Comparison of ENCODE assay signal across 8 cellular contexts in the genomic region with DNA sequence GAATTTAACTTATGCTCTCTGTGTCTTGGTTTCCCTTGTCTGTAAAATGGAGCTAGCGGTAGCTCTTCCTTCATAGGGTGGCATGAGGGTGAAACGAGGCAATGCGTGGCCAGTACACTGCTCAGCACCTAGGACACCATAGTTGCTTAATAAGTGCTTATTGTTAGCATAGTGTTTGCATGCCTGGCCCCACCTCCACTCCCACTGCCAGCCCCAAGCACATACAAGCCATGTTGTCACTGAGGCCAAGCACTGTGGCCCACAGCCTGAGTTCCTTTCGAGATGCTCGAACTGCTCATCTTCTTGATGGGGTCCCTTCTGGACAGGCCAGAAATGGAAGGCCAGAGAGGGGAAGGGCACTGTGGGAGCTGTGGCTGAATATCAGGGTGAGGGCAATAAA. TPM values are rescaled to one million over a fixed set of nuclear protein-coding genes. Genes with fewer than 3 reads are reported as not detected.
DNase-seq lines count a peak whose midpoint lies in the region; ATAC-seq, FAIRE-seq and TF ChIP-seq lines count a peak whose summit lies in the region.

No MANE protein-coding gene starts in this region.

- peak; percentile 39 for FAIRE-seq in GM18507 (lab: Jason Lieb, UNC)

- in situ Hi-C loops in Panc1 (cut with HindIII; ENCODE audit: low pct_unique_long_range_greater_than_20kb, low sequenced_read_pairs): no loop called here

- no peak; the same call in 1 of the 2 replicates for ATAC-seq in Panc1

- CTCF ChIA-PET in Panc1 (lab: Charles Lee): no interaction called here

- peaks cover 13% of the 10 kb centered on the region for H3K4me1 ChIP-seq in Panc1 (ENCODE audit: control insufficient read depth, insufficient read depth, low read length)

- POLR2A ChIA-PET in Panc1 (lab: Charles Lee): no interaction called here

- H3K4me3 ChIP-seq in Panc1 (ENCODE audit: low read depth in 2 of 2, low read length in 2 of 2) (peak overlapping the region; percentile 70 to 88), epithelial cell of proximal tubule (ENCODE audit: low read depth, low read length) (peak overlapping the region; percentile 92), retinal pigment epithelial cell (ENCODE audit: low read length) (peak overlapping the region; percentile 88)

- no peak for TF ChIP-seq CTCF in Panc1 (IDR thresholded peaks at IDR 0.05)
- TF ChIP-seq CTCF in epithelial cell of proximal tubule (conservative IDR thresholded peaks at IDR 0.05; ENCODE audit: low read depth, low read length): no peak
- no peak for TF ChIP-seq CTCF in retinal pigment epithelial cell (conservative IDR thresholded peaks at IDR 0.05; ENCODE audit: low read depth, low read length)

- DNase-seq in GM18507 (ENCODE audit: extremely low spot score, insufficient read length, low read depth): no peak
- DNase-seq in Panc1 (ENCODE audit: low read depth, low spot score): no peak
- no peak for DNase-seq in epithelial cell of proximal tubule (ENCODE audit: low read depth)
- no peak for DNase-seq in retinal pigment epithelial cell (ENCODE audit: low read depth)
- DNase-seq in retina: no peak
- no peak for DNase-seq in UCSD-AML1 (lab: John Stamatoyannopoulos, UW; ENCODE audit: unreplicated experiment)
- DNase-seq in ureter (ENCODE audit: low spot score): no peak
- no peak for DNase-seq in AG08396 (ENCODE audit: low spot score)

- peaks cover 10% of the 10 kb centered on the region for H3K36me3 ChIP-seq in Panc1 (ENCODE audit: control insufficient read depth, insufficient read depth, low read length)

- intact Hi-C loops in Panc1 (cut with micrococcal nuclease; ENCODE audit: unreplicated experiment): no loop called here

- H3K27ac ChIP-seq in Panc1 (ENCODE audit: low read length): peak overlapping the region; percentile 83

- H3K9me3 ChIP-seq in Panc1 (ENCODE audit: control insufficient read depth, insufficient read depth, low read depth, low read length): no peaks in the 10 kb centered on the region

- no peaks in the 10 kb centered on the region for H3K27me3 ChIP-seq in Panc1 (ENCODE audit: control insufficient read depth, insufficient read depth, low read length)

- no TSS peak for BruUV-seq in Panc1 (replicated peaks; lab: Mats Ljungman, UMichigan)

RNA-seq across cellular contexts. Expression of a gene that starts 0.8 kb away (rescaled TPM):
- total RNA-seq in Panc1 (2021; ENCODE audit: unreplicated experiment) (10.1 TPM), epithelial cell of proximal tubule (3.2 and 3.3 TPM in 2 replicates), ureter (6.4 TPM)
- 13.3 TPM for polyA plus RNA-seq in Panc1 (2012; ENCODE audit: insufficient read length)

RNA-seq across cellular contexts. Expression of a gene that starts 45.1 kb away (rescaled TPM):
- total RNA-seq in Panc1 (2021; ENCODE audit: unreplicated experiment): 55.9 TPM
- 48.9 TPM for polyA plus RNA-seq in Panc1 (2012; ENCODE audit: insufficient read length)
- total RNA-seq in epithelial cell of proximal tubule: 43.4 and 68.0 TPM in 2 replicates
- 64.9 TPM for total RNA-seq in ureter

RNA-seq across cellular contexts. Expression of a gene that starts 46.5 kb away (rescaled TPM):
- total RNA-seq in Panc1 (2021; ENCODE audit: unreplicated experiment) (66.1 TPM), epithelial cell of proximal tubule (87.5 and 128 TPM in 2 replicates), ureter (131 TPM)
- polyA plus RNA-seq in Panc1 (2012; ENCODE audit: insufficient read length): 42.5 TPM
